In the genomic region with DNA sequence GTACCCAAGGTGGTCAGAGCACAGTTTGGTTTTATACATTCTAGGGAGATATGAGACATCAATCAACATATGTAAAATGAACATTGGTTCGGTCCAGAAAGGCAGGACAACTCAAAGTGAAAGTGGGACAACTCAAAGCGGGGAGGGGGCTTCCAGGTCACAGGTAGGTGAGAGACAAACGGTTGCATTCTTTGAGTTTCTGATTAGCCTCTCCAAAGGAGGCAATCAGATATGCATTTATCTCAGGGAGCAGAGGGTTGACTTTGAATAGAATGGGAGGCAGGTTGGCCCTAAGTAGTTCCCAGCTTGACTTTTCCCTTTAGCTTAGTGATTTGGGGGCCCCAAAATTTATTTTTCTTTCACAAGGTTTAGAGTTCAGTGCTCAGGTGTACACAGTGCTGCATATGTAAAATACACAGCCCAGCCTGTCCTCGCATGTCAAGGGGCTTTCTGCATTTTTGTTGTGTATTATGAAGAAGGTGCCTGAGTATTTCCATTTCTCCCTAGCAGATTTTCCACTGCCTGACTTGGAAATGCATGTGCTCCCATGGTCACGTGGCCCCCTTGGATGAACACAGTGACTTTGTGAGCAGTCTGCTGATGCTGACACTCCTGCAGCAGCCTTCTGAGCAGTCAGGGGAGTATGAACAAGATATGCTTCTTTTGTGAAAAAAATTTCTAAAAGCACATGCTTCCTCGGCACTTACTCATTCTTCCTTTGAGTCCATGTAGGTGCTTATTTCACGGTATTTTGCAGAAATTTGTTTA, we compare ENCODE assay signal across 18 cellular contexts.
DNase-seq lines count a peak whose midpoint lies in the region; ATAC-seq, FAIRE-seq and TF ChIP-seq lines count a peak whose summit lies in the region.
"Had no signal": no experiment of that assay in that cellular context is flagged by ENCODE, and none has a peak within 500 bp of the region (broad histone marks: within the 10 kb centered on the region; RNA-seq: fewer than 3 reads in every experiment).

No MANE protein-coding gene starts in this region.

- ATAC-seq in left cardiac atrium (no peak), Right ventricle myocardium inferior (no peak)
- ATAC-seq: activated CD4-positive, CD25-positive, alpha-beta regulatory T cell treated with anti-CD3 and anti-CD28 coated beads, Interleukin-2, amount 50 U/mL, for 24 hours; esophagus mucosa had no signal

- no peaks in the 10 kb centered on the region for H3K9me3 Mint-ChIP-seq in mesothelial cell of epicardium

- H3K4me3 Mint-ChIP-seq in mesothelial cell of epicardium = no peak overlapping the region
- H3K4me3 Mint-ChIP-seq: activated naive CD8-positive, alpha-beta T cell; CD4-positive, alpha-beta memory T cell had no signal

- intact Hi-C loops in left cardiac atrium (cut with DNase I) = no loop called here
- intact Hi-C loops in Right ventricle myocardium inferior (cut with DNase I) = no loop called here

- no peaks in the 10 kb centered on the region for H3K36me3 ChIP-seq in small intestine (ENCODE audit: control insufficient read depth in 2 of 2, insufficient read depth in 2 of 2, low read length in 2 of 2)
- H3K36me3 ChIP-seq: tibial nerve had no signal

- H3K9me3 ChIP-seq in small intestine (ENCODE audit: control insufficient read depth, low read depth) = no peaks in the 10 kb centered on the region
- H3K9me3 ChIP-seq: tibial nerve had no signal

- H3K27me3 Mint-ChIP-seq in mesothelial cell of epicardium (ENCODE audit: low read depth) = no peaks in the 10 kb centered on the region

- H3K27ac Mint-ChIP-seq in mesothelial cell of epicardium = no peak overlapping the region
- H3K27ac Mint-ChIP-seq: activated naive CD8-positive, alpha-beta T cell; CD4-positive, alpha-beta memory T cell had no signal

- 58 to 67% (median 65%) methylated on average over 7 of the region's 7 CpGs for WGBS in small intestine, 3 donors

- DNase-seq in left cardiac atrium (peak; percentile 34), Right ventricle myocardium inferior (ENCODE audit: missing footprints) (no peak), fibroblast of peridontal ligament (ENCODE audit: extremely low read depth) (peak; percentile 28), myocyte (ENCODE audit: low read depth) (peak; percentile 20), small intestine (no peak), mesothelial cell of epicardium (ENCODE audit: low spot score in 2 of 2, unreplicated experiment in 2 of 2) (no peak), NCI-H2171 (lab: John Stamatoyannopoulos, UW) (no peak)
- DNase-seq in stimulated activated CD4-positive, alpha-beta T cell treated with anti-CD3 and anti-CD28 coated beads, Interleukin-4, amount 100 ng/mL, for 4 hours = no peak
- DNase-seq: activated T-cell treated with anti-CD3 and anti-CD28 coated beads for 4 hours; CD4-positive, alpha-beta memory T cell; NCI-H1930; NCI-H774; stimulated activated CD4-positive, alpha-beta T cell treated with anti-CD3 and anti-CD28 coated beads, Interleukin-1b, Interleukin-23, amount 100 ng/mL, for 48 hours had no signal

- no peak overlapping the region for H3K4me3 ChIP-seq in small intestine (ENCODE audit: low read depth in 1 of 2, low read length in 2 of 2)
- H3K4me3 ChIP-seq: tibial nerve had no signal

- H3K4me1 Mint-ChIP-seq in mesothelial cell of epicardium = peaks cover 60% of the 10 kb centered on the region
- H3K4me1 Mint-ChIP-seq: CD4-positive, alpha-beta memory T cell had no signal

- H3K27ac ChIP-seq in small intestine (ENCODE audit: low read depth in 1 of 2, low read length in 1 of 2) = no peak overlapping the region
- H3K27ac ChIP-seq: tibial nerve had no signal

- FAIRE-seq in small intestine (lab: Jason Lieb, UNC) = no peak
- FAIRE-seq: GM12892 had no signal

- H3K36me3 Mint-ChIP-seq in mesothelial cell of epicardium = no peaks in the 10 kb centered on the region
- H3K36me3 Mint-ChIP-seq: activated naive CD8-positive, alpha-beta T cell; CD4-positive, alpha-beta memory T cell had no signal

- H3K27me3 ChIP-seq in small intestine (ENCODE audit: control insufficient read depth in 2 of 2, insufficient read depth in 2 of 2, low read length in 2 of 2) = no peaks in the 10 kb centered on the region
- H3K27me3 ChIP-seq: tibial nerve had no signal

- no peak for TF ChIP-seq CTCF in mesothelial cell of epicardium (IDR thresholded peaks at IDR 0.05; ENCODE audit: unreplicated experiment)

- H3K4me1 ChIP-seq in small intestine (ENCODE audit: control insufficient read depth in 2 of 2, insufficient read depth in 1 of 2, low read depth in 1 of 2, low read length in 1 of 2) = no peaks in the 10 kb centered on the region

Comparison
In these comparisons a context has a peak if more than half of its experiments do, and no peak if none do; other contexts are left out.
1. DNase-seq: peak in left cardiac atrium (single experiment), fibroblast of peridontal ligament (single experiment) and myocyte (single experiment); none in Right ventricle myocardium inferior (single experiment), stimulated activated CD4-positive, alpha-beta T cell treated with anti-CD3 and anti-CD28 coated beads, Interleukin-4, amount 100 ng/mL, for 4 hours (0 of 2), small intestine (single experiment), mesothelial cell of epicardium (0 of 2) and NCI-H2171 (single experiment).